9 cellular contexts compared by ENCODE assay signal in the genomic region with DNA sequence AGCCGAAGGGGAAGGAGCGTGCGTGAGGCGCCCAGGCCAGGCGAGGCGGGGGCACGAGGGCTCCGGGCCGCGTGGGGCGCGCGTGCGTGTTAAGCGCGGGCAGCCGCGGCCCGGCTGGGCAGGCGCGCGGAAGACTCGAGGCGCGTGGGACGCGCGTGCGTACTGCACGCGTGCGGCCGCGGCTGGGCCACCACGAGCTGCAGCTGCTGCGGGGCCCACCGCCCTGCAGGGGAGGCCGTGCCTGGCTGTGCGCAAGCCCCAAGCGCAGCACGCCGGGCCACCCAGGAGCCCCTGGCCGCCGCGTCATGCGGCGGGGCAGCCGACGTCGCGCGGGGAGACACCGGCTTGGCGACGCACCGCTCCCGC. TPM values are rescaled to one million over a fixed set of nuclear protein-coding genes. Genes with fewer than 3 reads are reported as not detected.
A peak's percentile ranks its signal among the peaks of the same experiment; 100 is the strongest.
DNase-seq lines count a peak whose midpoint lies in the region; ATAC-seq and TF ChIP-seq lines count a peak whose summit lies in the region.
"Had no signal": no experiment of that assay in that cellular context is flagged by ENCODE, and none has a peak within 500 bp of the region (broad histone marks: within the 10 kb centered on the region; RNA-seq: fewer than 3 reads in every experiment).

No MANE protein-coding gene starts in this region.

- POLR2A ChIA-PET in Caco-2 (lab: Charles Lee), result interaction anchor here (0.6 kb wide), 1 partner anchor 25 kb away, joined by 3 read pairs; no protein-coding TSS in a partner anchor

- H3K9me3 ChIP-seq in Caco-2 (no peaks in the 10 kb centered on the region), HUES64 (ENCODE audit: insufficient read depth, low read depth, low read length) (no peaks in the 10 kb centered on the region; the same call in 1 of the 2 replicates), endodermal cell (ENCODE audit: control insufficient read depth, low read length) (no peaks in the 10 kb centered on the region), neutrophil (no peaks in the 10 kb centered on the region)

- no peak for ATAC-seq in HG02642 (IDR thresholded peaks at IDR 0.05; ENCODE audit: poor library complexity, unreplicated experiment)
- no peak for ATAC-seq in HG03460 (IDR thresholded peaks at IDR 0.05; ENCODE audit: unreplicated experiment)

- H3K36me3 ChIP-seq in Caco-2 (ENCODE audit: control insufficient read depth, insufficient read depth, low read length), result peaks cover 4% of the 10 kb centered on the region; the same call in 1 of the 2 replicates
- H3K36me3 ChIP-seq in HUES64 (ENCODE audit: insufficient read depth, low read length), result peaks cover 37% of the 10 kb centered on the region
- H3K36me3 ChIP-seq in endodermal cell (ENCODE audit: control insufficient read depth, insufficient read depth, low read length), result peaks cover 6% of the 10 kb centered on the region
- no peaks in the 10 kb centered on the region for H3K36me3 ChIP-seq in neutrophil

- DNase-seq in Caco-2 (peak in 1 of 2 experiments; percentile 61), endodermal cell (peak; percentile 58), DMS53 treated with DMSO at 0.1 percent for 48 hours (lab: John Stamatoyannopoulos, UW; ENCODE audit: unreplicated experiment) (no peak), kidney tubule cell (ENCODE audit: low spot score) (no peak)

- CTCF ChIA-PET in Caco-2 (lab: Charles Lee), result no interaction called here

- no peaks in the 10 kb centered on the region for H3K27me3 Mint-ChIP-seq in Caco-2 (ENCODE audit: insufficient read depth, unreplicated experiment)
- no peaks in the 10 kb centered on the region for H3K27me3 Mint-ChIP-seq in endodermal cell (ENCODE audit: insufficient read depth)

- H3K27ac Mint-ChIP-seq in Caco-2 (ENCODE audit: unreplicated experiment) (peak overlapping the region; percentile 93), endodermal cell (peak overlapping the region; percentile 99)

- no TSS peak for BruUV-seq in Caco-2 (replicated peaks; lab: Mats Ljungman, UMichigan)

- H3K9ac ChIP-seq in HUES64 (ENCODE audit: low read depth, low read length), result peak overlapping the region; percentile 98
- H3K9ac ChIP-seq in endodermal cell (ENCODE audit: extremely low read depth, low read length, poor library complexity, severe bottlenecking), result peak overlapping the region; percentile 94

- H3K4me3 ChIP-seq in Caco-2 (ENCODE audit: low read depth, low read length) (peak overlapping the region; percentile 78), HUES64 (ENCODE audit: low read length) (peak overlapping the region; percentile 99), endodermal cell (ENCODE audit: low read length) (peak overlapping the region; percentile 91), neutrophil (ENCODE audit: low read depth in 1 of 2, low read length in 1 of 2) (peak overlapping the region; percentile 62 to 63)

- peaks cover 55% of the 10 kb centered on the region for H3K36me3 Mint-ChIP-seq in Caco-2 (ENCODE audit: insufficient read depth, unreplicated experiment)
- peaks cover 27% of the 10 kb centered on the region for H3K36me3 Mint-ChIP-seq in endodermal cell (ENCODE audit: low read depth)

- peaks cover 33% of the 10 kb centered on the region for H3K4me1 ChIP-seq in Caco-2
- H3K4me1 ChIP-seq in HUES64 (ENCODE audit: insufficient read depth, low read length), result peaks cover 35% of the 10 kb centered on the region
- peaks cover 12% of the 10 kb centered on the region for H3K4me1 ChIP-seq in endodermal cell (ENCODE audit: control insufficient read depth, insufficient read depth, low read length)
- peaks cover 49 to 51% of the 10 kb centered on the region in 2 experiments for H3K4me1 ChIP-seq in neutrophil (ENCODE audit: control insufficient read depth in 1 of 2, insufficient read depth in 1 of 2, low read depth in 1 of 2, low read length in 1 of 2)

- H3K27ac ChIP-seq in HUES64 (ENCODE audit: low read depth, low read length) (peak overlapping the region; percentile 100), endodermal cell (ENCODE audit: low read depth, low read length) (peak overlapping the region; percentile 99), neutrophil (no peak overlapping the region)

- no peaks in the 10 kb centered on the region for H3K27me3 ChIP-seq in Caco-2 (replicated peaks; ENCODE audit: control insufficient read depth, insufficient read depth, low read length)
- H3K27me3 ChIP-seq in HUES64 (ENCODE audit: insufficient read depth, low read length), result no peaks in the 10 kb centered on the region
- no peaks in the 10 kb centered on the region for H3K27me3 ChIP-seq in endodermal cell (ENCODE audit: control insufficient read depth, insufficient read depth, low read length, poor library complexity, severe bottlenecking)
- peaks cover 82% of the 10 kb centered on the region for H3K27me3 ChIP-seq in neutrophil

- intact Hi-C loops in Caco-2 (cut with micrococcal nuclease; ENCODE audit: unreplicated experiment), result loop anchor here (2.0 to 5.0 kb wide), 3 partner anchors 22 to 115 kb away; no protein-coding TSS in a partner anchor

- H3K9me3 Mint-ChIP-seq in Caco-2 (ENCODE audit: unreplicated experiment) (no peaks in the 10 kb centered on the region), endodermal cell (no peaks in the 10 kb centered on the region)

- TF ChIP-seq CTCF in Caco-2 (IDR thresholded peaks at IDR 0.05; ENCODE audit: insufficient read depth in 1 of 2, low read depth in 1 of 2, low read length in 1 of 2, severe bottlenecking in 1 of 2, unreplicated experiment in 1 of 2), result no peak
- TF ChIP-seq CTCF in endodermal cell (conservative IDR thresholded peaks at IDR 0.05), result no peak
- TF ChIP-seq CTCF in neutrophil (IDR thresholded peaks at IDR 0.05), result no peak

- peaks cover 15% of the 10 kb centered on the region for H3K4me1 Mint-ChIP-seq in Caco-2 (ENCODE audit: low read depth, unreplicated experiment)
- H3K4me1 Mint-ChIP-seq in endodermal cell, result peaks cover 44% of the 10 kb centered on the region

- WGBS in HUES64, result under 1% methylated on average over 57 of the region's 57 CpGs
- 0% methylated on average over 8 to 57 of the region's 57 CpGs for WGBS in endodermal cell (ENCODE audit: insufficient coverage in 1 of 2, insufficient read length in 1 of 2), 2 experiments

- H3K4me3 Mint-ChIP-seq in Caco-2 (ENCODE audit: unreplicated experiment), result peak overlapping the region; percentile 86
- peak overlapping the region; percentile 93 for H3K4me3 Mint-ChIP-seq in endodermal cell

RNA-seq across cellular contexts. Expression of gene TRIM71, which starts 0.6 kb away (rescaled TPM):
- total RNA-seq in Caco-2 (2022), result 67.5 and 68.4 TPM in 2 replicates
- 82.8 TPM for polyA plus RNA-seq in HUES64 (2013, experiment 1 of 2)
- polyA plus RNA-seq in HUES64 (2013, experiment 2 of 2), result 81.5 TPM
- 100 to 1,000 TPM; 154 to 169 TPM for total RNA-seq in endodermal cell
- 25.8 TPM for polyA plus RNA-seq in endodermal cell (2013, experiment 1 of 2)
- polyA plus RNA-seq in endodermal cell (2013, experiment 2 of 2), result 26.8 TPM
- total RNA-seq: T-helper 2 cell treated with Interferon-gamma antibody and Interleukin-4, amounts not matched to agents 100 ng/mL and 5 ng/mL, for 36 hours had no signal
